Comparison of ENCODE assay signal across 17 cellular contexts in genomic region chr19:34305221-34306058, GRCh38. TPM values are rescaled to one million over a fixed set of nuclear protein-coding genes. Genes with fewer than 3 reads are reported as not detected.
DNase-seq lines count a peak whose midpoint lies in the region; ATAC-seq and TF ChIP-seq lines count a peak whose summit lies in the region.
"Had no signal": no experiment of that assay in that cellular context is flagged by ENCODE, and none has a peak within 500 bp of the region (broad histone marks: within the 10 kb centered on the region; RNA-seq: fewer than 3 reads in every experiment).

No MANE protein-coding gene starts in this region.

- no peak for DNase-seq in activated T-cell treated with anti-CD3 and anti-CD28 coated beads, Interleukin-2, amount 50 U/mL, for 72 hours
- no peak for DNase-seq in activated T-cell treated with anti-CD3 and anti-CD28 coated beads, Interleukin-2, amount 50 U/mL, for 48 hours
- no peak for DNase-seq in coronary artery (ENCODE audit: low spot score)
- no peak for DNase-seq in thyroid gland
- no peak for DNase-seq in osteocyte (ENCODE audit: extremely low spot score, unreplicated experiment)
- no peak for DNase-seq in EL
- DNase-seq in effector memory CD8-positive, alpha-beta T cell: no peak
- DNase-seq: 8988T; COR-L47; effector CD4-positive, alpha-beta T cell; GOT3; WERI-Rb-1 had no signal

- intact Hi-C loops in thyroid gland (cut with DNase I): no loop called here

- TF ChIP-seq POLR2A in thyroid gland (IDR thresholded peaks at IDR 0.05): no peak

- TF ChIP-seq RAD21 in liver (IDR thresholded peaks at IDR 0.05): no peak

- peak overlapping the region; percentile 28 for H3K27ac Mint-ChIP-seq in activated T-cell treated with anti-CD3 and anti-CD28 coated beads, Interleukin-2, amount 50 U/mL, for 72 hours
- no peak overlapping the region for H3K27ac Mint-ChIP-seq in osteocyte (ENCODE audit: unreplicated experiment)
- H3K27ac Mint-ChIP-seq in effector memory CD8-positive, alpha-beta T cell: peak overlapping the region in 1 of 2 donors; percentile 76

- H3K27ac ChIP-seq in coronary artery (peak overlapping the region; percentile 75 to 86), liver (ENCODE audit: low read depth in 1 of 2, low read length in 2 of 2) (peak overlapping the region; percentile 90 to 91), thyroid gland (peak overlapping the region in 2 of 3 donors; percentile 4 to 6)
- H3K27ac ChIP-seq: SK-N-MC, WERI-Rb-1 had no signal

- ATAC-seq in activated T-cell treated with anti-CD3 and anti-CD28 coated beads, Interleukin-2, amount 50 U/mL, for 72 hours (replicated peaks in 1 of 2): no peak
- ATAC-seq in effector memory CD8-positive, alpha-beta T cell (replicated peaks): no peak
- ATAC-seq: gastroesophageal sphincter had no signal

- H3K27me3 Mint-ChIP-seq in activated T-cell treated with anti-CD3 and anti-CD28 coated beads, Interleukin-2, amount 50 U/mL, for 72 hours (ENCODE audit: low read depth): no peaks in the 10 kb centered on the region
- no peaks in the 10 kb centered on the region for H3K27me3 Mint-ChIP-seq in osteocyte (ENCODE audit: unreplicated experiment)
- no peaks in the 10 kb centered on the region for H3K27me3 Mint-ChIP-seq in effector memory CD8-positive, alpha-beta T cell

- H3K4me1 ChIP-seq in liver (ENCODE audit: control insufficient read depth in 4 of 4, insufficient read depth in 4 of 4, low read length in 3 of 4) (peaks cover 11 to 50% (median 41%) of the 10 kb centered on the region in 4 donors), thyroid gland (peaks cover 6 to 22% of the 10 kb centered on the region in 2 donors)

- no peak overlapping the region for H3K9ac ChIP-seq in liver (ENCODE audit: low read depth in 1 of 2, low read length in 2 of 2)

- peaks cover 0 to 8% (median 5%) of the 10 kb centered on the region in 4 donors for H3K36me3 ChIP-seq in liver (ENCODE audit: control insufficient read depth in 4 of 4, insufficient read depth in 3 of 4, low read depth in 1 of 4, low read length in 3 of 4)
- H3K36me3 ChIP-seq in thyroid gland: peaks cover 3 to 10% of the 10 kb centered on the region in 2 donors

- H3K36me3 Mint-ChIP-seq in activated T-cell treated with anti-CD3 and anti-CD28 coated beads, Interleukin-2, amount 50 U/mL, for 72 hours (ENCODE audit: insufficient read depth in 2 of 2): peaks cover 0 to 7% of the 10 kb centered on the region in 2 donors
- peaks cover 24% of the 10 kb centered on the region for H3K36me3 Mint-ChIP-seq in osteocyte (ENCODE audit: unreplicated experiment)
- H3K36me3 Mint-ChIP-seq in effector memory CD8-positive, alpha-beta T cell (ENCODE audit: insufficient read depth): peaks cover 43% of the 10 kb centered on the region

- WGBS in liver: 66% methylated on average over 10 of the region's 10 CpGs
- WGBS in thyroid gland, 2 donors: 74 to 78% methylated on average over 10 of the region's 10 CpGs

- H3K9me3 Mint-ChIP-seq in activated T-cell treated with anti-CD3 and anti-CD28 coated beads, Interleukin-2, amount 50 U/mL, for 72 hours: no peaks in the 10 kb centered on the region
- H3K9me3 Mint-ChIP-seq in osteocyte (ENCODE audit: unreplicated experiment): no peaks in the 10 kb centered on the region
- no peaks in the 10 kb centered on the region for H3K9me3 Mint-ChIP-seq in effector memory CD8-positive, alpha-beta T cell
- H3K9me3 Mint-ChIP-seq: neural crest cell had no signal

- H3K4me3 ChIP-seq in coronary artery (peak overlapping the region; percentile 2), liver (ENCODE audit: low read depth in 1 of 3, low read length in 3 of 3) (no peak overlapping the region), thyroid gland (replicated peaks in 1 of 3) (no peak overlapping the region)
- H3K4me3 ChIP-seq: gastroesophageal sphincter, SK-N-MC, smooth muscle cell had no signal

- H3K4me3 Mint-ChIP-seq in activated T-cell treated with anti-CD3 and anti-CD28 coated beads, Interleukin-2, amount 50 U/mL, for 72 hours: no peak overlapping the region
- no peak overlapping the region for H3K4me3 Mint-ChIP-seq in osteocyte (ENCODE audit: unreplicated experiment)
- H3K4me3 Mint-ChIP-seq in effector memory CD8-positive, alpha-beta T cell: no peak overlapping the region
- H3K4me3 Mint-ChIP-seq: neural crest cell had no signal

- no peak for TF ChIP-seq CTCF in coronary artery (IDR thresholded peaks at IDR 0.05)
- no peak for TF ChIP-seq CTCF in liver (IDR thresholded peaks at IDR 0.05; ENCODE audit: low read depth, low read length, missing input control)
- no peak for TF ChIP-seq CTCF in thyroid gland (IDR thresholded peaks at IDR 0.05)
- TF ChIP-seq CTCF in osteocyte (IDR thresholded peaks at IDR 0.05): no peak

- H3K4me1 Mint-ChIP-seq in activated T-cell treated with anti-CD3 and anti-CD28 coated beads, Interleukin-2, amount 50 U/mL, for 72 hours (ENCODE audit: low read depth): peaks cover 37% of the 10 kb centered on the region
- H3K4me1 Mint-ChIP-seq in osteocyte (ENCODE audit: unreplicated experiment): peaks cover 12% of the 10 kb centered on the region
- peaks cover 20 to 24% of the 10 kb centered on the region in 2 donors for H3K4me1 Mint-ChIP-seq in effector memory CD8-positive, alpha-beta T cell (ENCODE audit: low read depth in 2 of 2)

- H3K9me3 ChIP-seq in liver (ENCODE audit: control insufficient read depth in 4 of 4, low read length in 3 of 4): no peaks in the 10 kb centered on the region
- H3K9me3 ChIP-seq in thyroid gland: no peaks in the 10 kb centered on the region
- H3K9me3 ChIP-seq: gastroesophageal sphincter had no signal

- H3K27me3 ChIP-seq in liver (ENCODE audit: control insufficient read depth in 4 of 4, insufficient read depth in 4 of 4, low read length in 3 of 4): no peaks in the 10 kb centered on the region
- no peaks in the 10 kb centered on the region for H3K27me3 ChIP-seq in thyroid gland
- H3K27me3 ChIP-seq: gastroesophageal sphincter had no signal

TF ChIP-seq in liver, 16 proteins besides CTCF, POLR2A, EP300 and RAD21:
- no peak for TF ChIP-seq JUND (IDR thresholded peaks at IDR 0.05)
- no peak for TF ChIP-seq HNF4A (conservative IDR thresholded peaks at IDR 0.05)
- TF ChIP-seq RXRA (IDR thresholded peaks at IDR 0.05): no peak
- TF ChIP-seq ATF3 (IDR thresholded peaks at IDR 0.05): no peak
- TF ChIP-seq TAF1 (conservative IDR thresholded peaks at IDR 0.05): no peak

RNA-seq across cellular contexts. Expression of gene GARRE1, which starts 51.1 kb away (rescaled TPM):
- 10 to 100 TPM; 13.2 to 17.9 TPM for total RNA-seq in activated T-cell treated with anti-CD3 and anti-CD28 coated beads, Interleukin-2, amount 50 U/mL, for 72 hours
- total RNA-seq in liver (10 to 100 TPM; 11.6 to 13.7 TPM), thyroid gland (10 to 100 TPM; 24.7 to 43.5 (median 30.9) TPM), osteocyte (29.5 and 33.5 TPM in 2 replicates)
- 1 to 10 TPM; 4.0 to 6.4 TPM for polyA plus RNA-seq in liver

RNA-seq across cellular contexts. Expression of gene GPI, which starts 59.6 kb away (rescaled TPM):
- 100 to 1,000 TPM; 240 to 282 TPM for total RNA-seq in activated T-cell treated with anti-CD3 and anti-CD28 coated beads, Interleukin-2, amount 50 U/mL, for 72 hours
- total RNA-seq in liver: 100 to 1,000 TPM in 1 of 2 donors, 10 to 100 TPM in 1; 61.8 to 182 TPM
- polyA plus RNA-seq in liver: 100 to 1,000 TPM; 133 to 191 TPM
- total RNA-seq in thyroid gland: 100 to 1,000 TPM; 118 to 446 (median 224) TPM
- total RNA-seq in osteocyte: 181 and 192 TPM in 2 replicates

Comparison
In these comparisons a context has a peak if more than half of its experiments do, and no peak if none do; other contexts are left out.
1. H3K27ac ChIP-seq: peak in every context shown above with its lines; median percentile 90 in liver; 80 in coronary artery; 5 in thyroid gland.